In genomic region chr1:167839009-167839408, GRCh38 we compare ENCODE assay signal across 2 cellular contexts.
TF ChIP-seq lines count a peak whose summit lies in the region.

No MANE protein-coding gene starts in this region.

TF ChIP-seq in GM23338, 12 proteins besides CTCF, POLR2A, EP300 and RAD21:
- no peak for TF ChIP-seq ZNF462 (CRISPR knock-in tag; IDR thresholded peaks at IDR 0.05)
- no peak for TF ChIP-seq ETS1 (IDR thresholded peaks at IDR 0.05)
- TF ChIP-seq JUNB (IDR thresholded peaks at IDR 0.05; ENCODE audit: unreplicated experiment) = no peak

TF ChIP-seq in K562, 482 proteins besides CTCF, POLR2A, EP300 and RAD21:
- TF ChIP-seq ASH1L (IDR thresholded peaks at IDR 0.05; ENCODE audit: borderline replicate concordance, low read depth, partially characterized antibody) (no peak), DMBX1 (CRISPR knock-in tag; IDR thresholded peaks at IDR 0.05; ENCODE audit: borderline replicate concordance) (no peak), ZNF655 (CRISPR knock-in tag; IDR thresholded peaks at IDR 0.05) (no peak), HDAC8 (tag; IDR thresholded peaks at IDR 0.05) (no peak), ARID4B (CRISPR knock-in tag; IDR thresholded peaks at IDR 0.05) (no peak), CHCHD3 (CRISPR knock-in tag; IDR thresholded peaks at IDR 0.05) (no peak), KLF13 (tag; IDR thresholded peaks at IDR 0.05; ENCODE audit: borderline replicate concordance, low read depth) (no peak), PURB (CRISPR knock-in tag; IDR thresholded peaks at IDR 0.05; ENCODE audit: low read depth) (no peak), LEF1 (IDR thresholded peaks at IDR 0.05) (no peak), WHSC1 (IDR thresholded peaks at IDR 0.05; ENCODE audit: low read length) (no peak), CGGBP1 (CRISPR knock-in tag; IDR thresholded peaks at IDR 0.05) (no peak), SMC3 (conservative IDR thresholded peaks at IDR 0.05; ENCODE audit: insufficient read depth, low read depth, low read length) (no peak), POLR2AphosphoS2 (IDR thresholded peaks at IDR 0.05; ENCODE audit: low read length) (no peak), CHD4 (IDR thresholded peaks at IDR 0.05; ENCODE audit: insufficient read depth, insufficient replicate concordance, low read depth, low read length, poor library complexity, severe bottlenecking) (no peak)
